20 cellular contexts compared by ENCODE assay signal in genomic region chr13:69571606-69572323, GRCh38.
DNase-seq lines count a peak whose midpoint lies in the region; ATAC-seq and TF ChIP-seq lines count a peak whose summit lies in the region.
"Had no signal": no experiment of that assay in that cellular context is flagged by ENCODE, and none has a peak within 500 bp of the region (broad histone marks: within the 10 kb centered on the region; RNA-seq: fewer than 3 reads in every experiment).

No MANE protein-coding gene starts in this region.

- H3K4me3 Mint-ChIP-seq in endodermal cell, result no peak overlapping the region
- H3K4me3 Mint-ChIP-seq: T-cell had no signal

- H4K91ac ChIP-seq in mesenchymal stem cell (ENCODE audit: low read length), result no peak overlapping the region

- no peaks in the 10 kb centered on the region for H3K4me1 ChIP-seq in mesenchymal stem cell (ENCODE audit: control insufficient read depth, insufficient read depth, low read depth, low read length)
- H3K4me1 ChIP-seq in endodermal cell (ENCODE audit: control insufficient read depth, insufficient read depth, low read length), result no peaks in the 10 kb centered on the region
- H3K4me1 ChIP-seq: A549, BE2C had no signal

- no peak overlapping the region for H2AFZ ChIP-seq in mesenchymal stem cell (ENCODE audit: low read depth, low read length)

- ATAC-seq in GM18498 (IDR thresholded peaks at IDR 0.05; ENCODE audit: unreplicated experiment), result no peak
- ATAC-seq: A549, GM12878, SK-N-SH treated with all-trans-retinoic acid at 6 μM for 48 hours, T-cell had no signal

- no peak overlapping the region for H2BK120ac ChIP-seq in mesenchymal stem cell (ENCODE audit: low read depth, low read length)

- no peak overlapping the region for H3K14ac ChIP-seq in mesenchymal stem cell (ENCODE audit: low read length in 2 of 2)

- H2BK15ac ChIP-seq in mesenchymal stem cell (ENCODE audit: low read depth, poor library complexity, severe bottlenecking), result no peak overlapping the region

- peak overlapping the region; percentile 3 for H3K4me3 ChIP-seq in epithelial cell of proximal tubule (ENCODE audit: low read depth, low read length)
- H3K4me3 ChIP-seq in mesenchymal stem cell (ENCODE audit: insufficient read depth in 1 of 2, low read depth in 1 of 2, low read length in 2 of 2), result no peak overlapping the region
- H3K4me3 ChIP-seq in endodermal cell (ENCODE audit: low read length), result no peak overlapping the region
- H3K4me3 ChIP-seq: A549, GM12878 had no signal

- H3K4me2 ChIP-seq in mesenchymal stem cell (ENCODE audit: low read length, poor library complexity, severe bottlenecking), result no peak overlapping the region
- H3K4me2 ChIP-seq: A549 had no signal

- in situ Hi-C loops in Caki2 (cut with HindIII; ENCODE audit: low pct_unique_long_range_greater_than_20kb, low sequenced_read_pairs), result no loop called here

- WGBS in mesenchymal stem cell, result no CpG with 5 or more reads among the region's 1 CpG
- 95 to 100% methylated on average over 1 of the region's 1 CpG for WGBS in endodermal cell (ENCODE audit: insufficient coverage in 1 of 2, insufficient read length in 1 of 2), 2 experiments

- peak; percentile 49 for DNase-seq in Caki2 (ENCODE audit: low read depth)
- DNase-seq in NCI-H69 (lab: John Stamatoyannopoulos, UW), result peak; percentile 18
- peak; percentile 93 for DNase-seq in epithelial cell of proximal tubule (ENCODE audit: low read depth)
- DNase-seq in mesenchymal stem cell, result no peak
- no peak for DNase-seq in middle frontal gyrus (ENCODE audit: extremely low spot score, low spot score)
- no peak for DNase-seq in endodermal cell
- DNase-seq: BE2C; DND-41; HCEC 1CT; NCI-H1105 treated with DMSO at 0.1 percent for 48 hours; NCI-H2081 treated with DMSO at 0.1 percent for 48 hours; NCI-H2227 treated with DMSO at 0.1 percent for 48 hours; NCI-H510A; NCI-H748 treated with DMSO at 0.1 percent for 48 hours; NK-92 treated with Interleukin-12 subunit alpha and Interleukin-12 subunit beta, amount 100 ng/mL, for 24 hours; T-cell had no signal

- H2BK12ac ChIP-seq in mesenchymal stem cell (ENCODE audit: low read length in 2 of 2), result no peak overlapping the region

- H2AK5ac ChIP-seq in mesenchymal stem cell (ENCODE audit: low read length, severe bottlenecking), result no peak overlapping the region

- H3K27ac ChIP-seq in mesenchymal stem cell (ENCODE audit: low read length, poor library complexity, severe bottlenecking) (peak overlapping the region; percentile 41), endodermal cell (ENCODE audit: low read depth, low read length) (no peak overlapping the region)
- H3K27ac ChIP-seq: A549 had no signal

- no peak overlapping the region for H3K18ac ChIP-seq in mesenchymal stem cell (ENCODE audit: low read depth in 1 of 2, low read length in 2 of 2)

- H3K27me3 ChIP-seq in mesenchymal stem cell (ENCODE audit: control insufficient read depth in 1 of 2, insufficient read depth in 1 of 2, low read length in 2 of 2) (no peaks in the 10 kb centered on the region), endodermal cell (ENCODE audit: control insufficient read depth, insufficient read depth, low read length, poor library complexity, severe bottlenecking) (no peaks in the 10 kb centered on the region)
- H3K27me3 ChIP-seq: BE2C had no signal

- H3K9ac ChIP-seq in mesenchymal stem cell (ENCODE audit: low read length) (no peak overlapping the region), endodermal cell (ENCODE audit: extremely low read depth, low read length, poor library complexity, severe bottlenecking) (no peak overlapping the region)

- no peak overlapping the region for H3K23ac ChIP-seq in mesenchymal stem cell (ENCODE audit: low read length in 2 of 2)

- peaks cover 3% of the 10 kb centered on the region for H3K9me3 Mint-ChIP-seq in endodermal cell

- no peaks in the 10 kb centered on the region for H3K9me3 ChIP-seq in mesenchymal stem cell (ENCODE audit: control insufficient read depth, low read length)
- no peaks in the 10 kb centered on the region for H3K9me3 ChIP-seq in endodermal cell (ENCODE audit: control insufficient read depth, low read length)
- H3K9me3 ChIP-seq: A549, BE2C had no signal

- no peak overlapping the region for H3K4ac ChIP-seq in mesenchymal stem cell (ENCODE audit: low read depth in 1 of 2, low read length in 2 of 2)

- no peak overlapping the region for H4K8ac ChIP-seq in mesenchymal stem cell (ENCODE audit: low read length)

- H3K36me3 Mint-ChIP-seq in endodermal cell (ENCODE audit: low read depth), result no peaks in the 10 kb centered on the region
- H3K36me3 Mint-ChIP-seq: T-cell had no signal

- H3K36me3 ChIP-seq in mesenchymal stem cell (ENCODE audit: control insufficient read depth in 1 of 2, insufficient read depth in 2 of 2, low read depth in 1 of 2, low read length in 2 of 2) (no peaks in the 10 kb centered on the region), endodermal cell (ENCODE audit: control insufficient read depth, insufficient read depth, low read length) (no peaks in the 10 kb centered on the region)
- H3K36me3 ChIP-seq: BE2C had no signal

- H3K4me1 Mint-ChIP-seq in endodermal cell, result no peaks in the 10 kb centered on the region
- H3K4me1 Mint-ChIP-seq: T-cell had no signal

- no peaks in the 10 kb centered on the region for H3K79me1 ChIP-seq in mesenchymal stem cell (replicated peaks; ENCODE audit: low read length, poor library complexity, severe bottlenecking)

- H3K27ac Mint-ChIP-seq in endodermal cell, result no peak overlapping the region
- H3K27ac Mint-ChIP-seq: T-cell had no signal

- no peak overlapping the region for H2BK5ac ChIP-seq in mesenchymal stem cell (ENCODE audit: low read depth, low read length, poor library complexity, severe bottlenecking)

- H3K27me3 Mint-ChIP-seq in endodermal cell (ENCODE audit: insufficient read depth), result no peaks in the 10 kb centered on the region
- H3K27me3 Mint-ChIP-seq: T-cell had no signal

- TF ChIP-seq CTCF in epithelial cell of proximal tubule (conservative IDR thresholded peaks at IDR 0.05; ENCODE audit: low read depth, low read length) (no peak), endodermal cell (conservative IDR thresholded peaks at IDR 0.05) (no peak)

Comparison
In these comparisons a context has a peak if more than half of its experiments do, and no peak if none do; other contexts are left out.
1. DNase-seq: peak in Caki2 (single experiment), NCI-H69 (single experiment) and epithelial cell of proximal tubule (single experiment); none in mesenchymal stem cell (single experiment), middle frontal gyrus (single experiment) and endodermal cell (single experiment).